28 cellular contexts compared by ENCODE assay signal in genomic region chr2:16396986-16397385, GRCh38.
"Had no signal": no experiment of that assay in that cellular context is flagged by ENCODE, and none has a peak within 500 bp of the region (broad histone marks: within the 10 kb centered on the region; RNA-seq: fewer than 3 reads in every experiment).

No MANE protein-coding gene starts in this region.

- ATAC-seq: effector memory CD8-positive, alpha-beta T cell; esophagus mucosa; foreskin keratinocyte; gastrocnemius medialis; gastroesophageal sphincter; heart left ventricle had no signal

- H3K36me3 ChIP-seq: colonic mucosa, esophagus muscularis mucosa, esophagus squamous epithelium, gastrocnemius medialis, gastroesophageal sphincter, heart left ventricle had no signal

- H3K27ac ChIP-seq: colonic mucosa, coronary artery, dorsolateral prefrontal cortex, epithelial cell of prostate, esophagus muscularis mucosa, esophagus squamous epithelium, foreskin keratinocyte, gastrocnemius medialis, gastroesophageal sphincter, heart left ventricle had no signal

- H3K27ac Mint-ChIP-seq: dendritic cell treated with granulocyte-macrophage colony-stimulating factor and Interleukin-4, amounts not matched to agents 40 ng/mL and 50 ng/mL, for 4 days; effector memory CD8-positive, alpha-beta T cell; endodermal cell had no signal

- H3K4me1 Mint-ChIP-seq: endodermal cell had no signal

- H3K4me1 ChIP-seq: colonic mucosa, esophagus squamous epithelium, foreskin keratinocyte, gastrocnemius medialis, gastroesophageal sphincter had no signal

- DNase-seq: colonic mucosa; cortex of kidney; dermis blood vessel endothelial cell; dorsolateral prefrontal cortex; effector CD4-positive, alpha-beta T cell; effector CD8-positive, alpha-beta T cell; effector memory CD4-positive, alpha-beta T cell; effector memory CD8-positive, alpha-beta T cell; endodermal cell; erythroblast; esophagus squamous epithelium; foreskin fibroblast; foreskin keratinocyte; foreskin melanocyte; gastrocnemius medialis; glutamatergic neuron; head of caudate nucleus; heart left ventricle had no signal

- FAIRE-seq: colon, endometrium, endothelial cell of umbilical vein, frontal cortex had no signal

- H3K9me3 Mint-ChIP-seq: dendritic cell treated with granulocyte-macrophage colony-stimulating factor and Interleukin-4, amounts not matched to agents 40 ng/mL and 50 ng/mL, for 4 days; effector memory CD8-positive, alpha-beta T cell; endodermal cell had no signal

- H3K27me3 ChIP-seq: colonic mucosa, esophagus muscularis mucosa, foreskin keratinocyte, gastrocnemius medialis, gastroesophageal sphincter, heart left ventricle had no signal

- H3K4me3 ChIP-seq: colonic mucosa, coronary artery, dorsolateral prefrontal cortex, esophagus muscularis mucosa, esophagus squamous epithelium, gastrocnemius medialis, gastroesophageal sphincter, heart left ventricle had no signal

- H3K27me3 Mint-ChIP-seq: dendritic cell treated with granulocyte-macrophage colony-stimulating factor and Interleukin-4, amounts not matched to agents 40 ng/mL and 50 ng/mL, for 4 days; effector memory CD8-positive, alpha-beta T cell had no signal

- H3K4me3 Mint-ChIP-seq: dendritic cell treated with granulocyte-macrophage colony-stimulating factor and Interleukin-4, amounts not matched to agents 40 ng/mL and 50 ng/mL, for 4 days; effector memory CD8-positive, alpha-beta T cell; endodermal cell had no signal

- H3K9me3 ChIP-seq: colonic mucosa, esophagus muscularis mucosa, esophagus squamous epithelium, gastrocnemius medialis, gastroesophageal sphincter, heart left ventricle had no signal
